In the genomic region with DNA sequence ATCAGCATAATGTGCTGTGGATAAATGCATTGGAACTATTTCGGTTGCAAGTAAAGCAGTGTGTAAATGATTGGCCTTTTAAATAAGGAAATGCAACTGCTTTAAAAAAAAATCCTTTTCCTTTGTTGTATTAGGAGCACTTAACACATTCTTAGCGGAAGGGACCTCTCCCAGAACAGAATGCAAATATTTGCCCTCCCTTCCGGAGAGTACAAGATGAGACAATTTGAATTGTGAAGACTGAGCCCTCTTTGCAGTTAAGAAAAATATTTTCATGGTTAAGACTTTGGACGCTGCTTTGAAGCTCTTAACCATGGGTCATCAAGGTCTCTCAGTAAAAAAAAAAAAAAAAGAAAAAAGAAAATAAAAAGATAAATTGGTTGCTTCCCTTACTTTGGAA, we compare ENCODE assay signal across 1 cellular context.
TF ChIP-seq lines count a peak whose summit lies in the region.

No MANE protein-coding gene starts in this region.

TF ChIP-seq in GM23338, 12 proteins besides CTCF, POLR2A, EP300 and RAD21 (continued from another document):
- no peak for TF ChIP-seq STAT1 (IDR thresholded peaks at IDR 0.05; ENCODE audit: unreplicated experiment)
- TF ChIP-seq, protein P1, sequence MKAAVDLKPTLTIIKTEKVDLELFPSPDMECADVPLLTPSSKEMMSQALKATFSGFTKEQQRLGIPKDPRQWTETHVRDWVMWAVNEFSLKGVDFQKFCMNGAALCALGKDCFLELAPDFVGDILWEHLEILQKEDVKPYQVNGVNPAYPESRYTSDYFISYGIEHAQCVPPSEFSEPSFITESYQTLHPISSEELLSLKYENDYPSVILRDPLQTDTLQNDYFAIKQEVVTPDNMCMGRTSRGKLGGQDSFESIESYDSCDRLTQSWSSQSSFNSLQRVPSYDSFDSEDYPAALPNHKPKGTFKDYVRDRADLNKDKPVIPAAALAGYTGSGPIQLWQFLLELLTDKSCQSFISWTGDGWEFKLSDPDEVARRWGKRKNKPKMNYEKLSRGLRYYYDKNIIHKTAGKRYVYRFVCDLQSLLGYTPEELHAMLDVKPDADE (IDR thresholded peaks at IDR 0.05) = no peak
- TF ChIP-seq EZH2phosphoT487 (IDR thresholded peaks at IDR 0.05; ENCODE audit: unreplicated experiment) = no peak
- TF ChIP-seq, protein P2, sequence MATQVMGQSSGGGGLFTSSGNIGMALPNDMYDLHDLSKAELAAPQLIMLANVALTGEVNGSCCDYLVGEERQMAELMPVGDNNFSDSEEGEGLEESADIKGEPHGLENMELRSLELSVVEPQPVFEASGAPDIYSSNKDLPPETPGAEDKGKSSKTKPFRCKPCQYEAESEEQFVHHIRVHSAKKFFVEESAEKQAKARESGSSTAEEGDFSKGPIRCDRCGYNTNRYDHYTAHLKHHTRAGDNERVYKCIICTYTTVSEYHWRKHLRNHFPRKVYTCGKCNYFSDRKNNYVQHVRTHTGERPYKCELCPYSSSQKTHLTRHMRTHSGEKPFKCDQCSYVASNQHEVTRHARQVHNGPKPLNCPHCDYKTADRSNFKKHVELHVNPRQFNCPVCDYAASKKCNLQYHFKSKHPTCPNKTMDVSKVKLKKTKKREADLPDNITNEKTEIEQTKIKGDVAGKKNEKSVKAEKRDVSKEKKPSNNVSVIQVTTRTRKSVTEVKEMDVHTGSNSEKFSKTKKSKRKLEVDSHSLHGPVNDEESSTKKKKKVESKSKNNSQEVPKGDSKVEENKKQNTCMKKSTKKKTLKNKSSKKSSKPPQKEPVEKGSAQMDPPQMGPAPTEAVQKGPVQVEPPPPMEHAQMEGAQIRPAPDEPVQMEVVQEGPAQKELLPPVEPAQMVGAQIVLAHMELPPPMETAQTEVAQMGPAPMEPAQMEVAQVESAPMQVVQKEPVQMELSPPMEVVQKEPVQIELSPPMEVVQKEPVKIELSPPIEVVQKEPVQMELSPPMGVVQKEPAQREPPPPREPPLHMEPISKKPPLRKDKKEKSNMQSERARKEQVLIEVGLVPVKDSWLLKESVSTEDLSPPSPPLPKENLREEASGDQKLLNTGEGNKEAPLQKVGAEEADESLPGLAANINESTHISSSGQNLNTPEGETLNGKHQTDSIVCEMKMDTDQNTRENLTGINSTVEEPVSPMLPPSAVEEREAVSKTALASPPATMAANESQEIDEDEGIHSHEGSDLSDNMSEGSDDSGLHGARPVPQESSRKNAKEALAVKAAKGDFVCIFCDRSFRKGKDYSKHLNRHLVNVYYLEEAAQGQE (IDR thresholded peaks at IDR 0.05; ENCODE audit: unreplicated experiment) = no peak
- no peak for TF ChIP-seq POLR2AphosphoS5 (IDR thresholded peaks at IDR 0.05; ENCODE audit: low read depth)
TF ChIP-seq in GM23338: peak in this region for 0.
